In the genomic region with DNA sequence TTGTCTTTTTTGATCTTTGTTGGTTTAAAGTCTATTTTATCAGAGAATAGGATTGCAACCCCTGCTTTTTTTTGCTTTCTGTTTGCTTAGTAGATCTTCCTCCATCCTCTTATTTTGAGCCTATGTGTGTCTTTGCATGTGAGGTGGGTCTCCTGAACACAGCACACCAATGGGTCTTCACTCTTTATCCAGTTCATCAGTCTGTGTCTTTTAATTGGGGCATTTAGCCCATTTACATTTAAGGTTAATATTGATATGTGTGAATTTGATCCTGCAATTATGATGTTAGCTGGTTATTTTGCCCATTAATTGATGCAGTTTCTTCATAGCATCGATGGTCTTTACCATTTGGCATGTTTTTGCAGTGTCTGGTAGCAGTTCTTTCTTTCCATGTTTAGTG, we compare ENCODE assay signal across 16 cellular contexts. TPM values are rescaled to one million over a fixed set of nuclear protein-coding genes. Genes with fewer than 3 reads are reported as not detected.
"Had no signal": no experiment of that assay in that cellular context is flagged by ENCODE, and none has a peak within 500 bp of the region (broad histone marks: within the 10 kb centered on the region; RNA-seq: fewer than 3 reads in every experiment).

No MANE protein-coding gene starts in this region.

RNA-seq across cellular contexts. Expression of a gene that starts 11.9 kb away (rescaled TPM):
- total RNA-seq: activated naive CD8-positive, alpha-beta T cell treated with anti-CD3 and anti-CD28 coated beads for 36 hours; activated naive CD8-positive, alpha-beta T cell treated with anti-CD3 and anti-CD28 coated beads, Interleukin-2, amount 10 ng/mL, durations not matched to agents 7 days and 5 days; activated T-helper 1 cell treated with anti-CD3 and anti-CD28 coated beads, Interleukin-12 subunit alpha, Interleukin-12 subunit beta, Interleukin-2, Interleukin-4 antibody, amounts not matched to agents 30 ng/mL and 10 ng/mL and 1 ng/mL, durations not matched to agents 14 hours and 24 hours and 36 hours; activated T-helper 2 cell treated with anti-CD3 and anti-CD28 coated beads, Interferon-gamma antibody, Interleukin-2, Interleukin-4, amounts not matched to agents 10 μg/mL and 5 μg/mL and 100 μg/mL, durations not matched to agents 14 hours and 24 hours and 36 hours; chondrocyte had no signal

RNA-seq across cellular contexts. Expression of a gene that starts 43.3 kb away (rescaled TPM):
- total RNA-seq: activated naive CD4-positive, alpha-beta T cell treated with anti-CD3 and anti-CD28 coated beads for 36 hours; activated naive CD4-positive, alpha-beta T cell treated with anti-CD3 and anti-CD28 coated beads, Interleukin-2, amount 50 U/mL, for 72 hours; activated naive CD8-positive, alpha-beta T cell treated with anti-CD3 and anti-CD28 coated beads for 36 hours; activated naive CD8-positive, alpha-beta T cell treated with anti-CD3 and anti-CD28 coated beads, Interleukin-2, amount 10 ng/mL, durations not matched to agents 7 days and 5 days; activated T-cell treated with anti-CD3 and anti-CD28 coated beads, Interleukin-2, amount 50 U/mL, for 4 hours; activated T-cell treated with anti-CD3 and anti-CD28 coated beads, Interleukin-2, amount 50 U/mL, for 72 hours; activated T-helper 1 cell treated with anti-CD3 and anti-CD28 coated beads, Interleukin-12 subunit alpha, Interleukin-12 subunit beta, Interleukin-2, Interleukin-4 antibody, amounts not matched to agents 30 ng/mL and 10 ng/mL and 1 ng/mL, durations not matched to agents 14 hours and 24 hours and 36 hours; activated T-helper 17 cell treated with anti-CD3 and anti-CD28 coated beads, Interleukin-2, amount 50 U/mL, for 72 hours; activated T-helper 2 cell treated with anti-CD3 and anti-CD28 coated beads, Interferon-gamma antibody, Interleukin-2, Interleukin-4, amounts not matched to agents 10 μg/mL and 5 μg/mL and 100 μg/mL, durations not matched to agents 14 hours and 24 hours and 36 hours; aorta; ascending aorta; astrocyte; bronchial epithelial cell; cardiac muscle cell; cardiac septum; chondrocyte had no signal
